In genomic region chr20:19621072-19621471, GRCh38 we compare ENCODE assay signal across 19 cellular contexts.
DNase-seq lines count a peak whose midpoint lies in the region; ATAC-seq and TF ChIP-seq lines count a peak whose summit lies in the region.
"Had no signal": no experiment of that assay in that cellular context is flagged by ENCODE, and none has a peak within 500 bp of the region (broad histone marks: within the 10 kb centered on the region; RNA-seq: fewer than 3 reads in every experiment).

No MANE protein-coding gene starts in this region.

- H3K27me3 Mint-ChIP-seq in stimulated activated naive CD8-positive, alpha-beta T cell treated with anti-CD3 and anti-CD28 coated beads, Interleukin-15, amount 100 ng/mL, for 72 hours: peaks cover 52% of the 10 kb centered on the region

- H3K4me3 ChIP-seq in epithelial cell of esophagus (ENCODE audit: low read length): no peak overlapping the region
- no peak overlapping the region for H3K4me3 ChIP-seq in heart right ventricle
- no peak overlapping the region for H3K4me3 ChIP-seq in left lung
- H3K4me3 ChIP-seq: lower lobe of right lung, MG63 had no signal

- H3K9me3 Mint-ChIP-seq in stimulated activated naive CD8-positive, alpha-beta T cell treated with anti-CD3 and anti-CD28 coated beads, Interleukin-15, amount 100 ng/mL, for 72 hours: peaks cover 11% of the 10 kb centered on the region in 2 donors

- H3K4me3 Mint-ChIP-seq in stimulated activated naive CD8-positive, alpha-beta T cell treated with anti-CD3 and anti-CD28 coated beads, Interleukin-15, amount 100 ng/mL, for 72 hours: no peak overlapping the region
- H3K4me3 Mint-ChIP-seq: activated naive CD8-positive, alpha-beta T cell treated with anti-CD3 and anti-CD28 coated beads, Interleukin-2, amount 10 ng/mL, durations not matched to agents 7 days and 5 days; nephron progenitor cell had no signal

- TF ChIP-seq CTCF in epithelial cell of esophagus (IDR thresholded peaks at IDR 0.05; ENCODE audit: insufficient read depth, low read depth, low read length, missing control alignments) (no peak), heart right ventricle (IDR thresholded peaks at IDR 0.05) (no peak), left lung (IDR thresholded peaks at IDR 0.05) (no peak)

- WGBS in heart right ventricle, 2 donors: 65 to 73% methylated on average over 1 of the region's 1 CpG

- peaks cover 0 to 8% (median 0%) of the 10 kb centered on the region in 9 donors for H3K4me1 ChIP-seq in heart right ventricle
- H3K4me1 ChIP-seq in left lung: no peaks in the 10 kb centered on the region
- H3K4me1 ChIP-seq: lower lobe of right lung had no signal

- H3K9me3 ChIP-seq in heart right ventricle (peaks cover 0 to 8% (median 0%) of the 10 kb centered on the region in 11 donors), left lung (no peaks in the 10 kb centered on the region)
- H3K9me3 ChIP-seq: lower lobe of right lung, MG63 had no signal

- no peak for DNase-seq in stimulated activated naive CD8-positive, alpha-beta T cell treated with anti-CD3 and anti-CD28 coated beads, Interleukin-15, Interleukin-2, amounts not matched to agents 100 U/mL and 50 U/mL, for 24 hours
- DNase-seq in stimulated activated naive CD8-positive, alpha-beta T cell treated with anti-CD3 and anti-CD28 coated beads, Interleukin-15, amount 100 ng/mL, for 72 hours: no peak
- DNase-seq in NCI-H1436 (lab: John Stamatoyannopoulos, UW) (peak; percentile 59), epithelial cell of esophagus (ENCODE audit: low read depth) (peak; percentile 14), GM19240 (ENCODE audit: insufficient read length, low spot score) (no peak), heart right ventricle (no peak), left lung (no peak), AG08395 (ENCODE audit: low spot score) (no peak)
- DNase-seq: activated CD4-positive, alpha-beta T cell treated with anti-CD3 and anti-CD28 coated beads for 48 hours; activated naive CD8-positive, alpha-beta T cell treated with anti-CD3 and anti-CD28 coated beads, Interleukin-2, amount 10 ng/mL, durations not matched to agents 7 days and 5 days; activated T-cell treated with anti-CD3 and anti-CD28 coated beads for 4 hours; AML-193; central memory CD4-positive, alpha-beta T cell; DMS 273 treated with DMSO at 0.1 percent for 48 hours; effector memory CD4-positive, alpha-beta T cell; lower lobe of right lung; MG63; nephron progenitor cell; SHP77 had no signal

- H3K27ac ChIP-seq in heart right ventricle: no peak overlapping the region
- H3K27ac ChIP-seq in left lung: no peak overlapping the region
- H3K27ac ChIP-seq: lower lobe of right lung had no signal

- H3K36me3 ChIP-seq in heart right ventricle (no peaks in the 10 kb centered on the region), left lung (no peaks in the 10 kb centered on the region)
- H3K36me3 ChIP-seq: lower lobe of right lung, MG63 had no signal

- H3K27me3 ChIP-seq in heart right ventricle (peaks cover 0 to 11% (median 0%) of the 10 kb centered on the region in 7 donors), left lung (no peaks in the 10 kb centered on the region)
- H3K27me3 ChIP-seq: MG63 had no signal

- intact Hi-C loops in heart right ventricle (cut with DNase I): no loop called here
- intact Hi-C loops in left lung (cut with DNase I): no loop called here

- no peak overlapping the region for H3K27ac Mint-ChIP-seq in stimulated activated naive CD8-positive, alpha-beta T cell treated with anti-CD3 and anti-CD28 coated beads, Interleukin-15, amount 100 ng/mL, for 72 hours
- H3K27ac Mint-ChIP-seq: activated naive CD8-positive, alpha-beta T cell treated with anti-CD3 and anti-CD28 coated beads, Interleukin-2, amount 10 ng/mL, durations not matched to agents 7 days and 5 days; nephron progenitor cell had no signal

- H3K4me1 Mint-ChIP-seq in stimulated activated naive CD8-positive, alpha-beta T cell treated with anti-CD3 and anti-CD28 coated beads, Interleukin-15, amount 100 ng/mL, for 72 hours: no peaks in the 10 kb centered on the region
- H3K4me1 Mint-ChIP-seq: activated naive CD8-positive, alpha-beta T cell treated with anti-CD3 and anti-CD28 coated beads, Interleukin-2, amount 10 ng/mL, durations not matched to agents 7 days and 5 days; nephron progenitor cell had no signal

- peak; percentile 40 for ATAC-seq in stimulated activated naive CD8-positive, alpha-beta T cell treated with anti-CD3 and anti-CD28 coated beads, Interleukin-15, Interleukin-2, amounts not matched to agents 100 U/mL and 50 U/mL, for 24 hours
- ATAC-seq in stimulated activated naive CD8-positive, alpha-beta T cell treated with anti-CD3 and anti-CD28 coated beads, Interleukin-15, amount 100 ng/mL, for 72 hours: no peak
- ATAC-seq in heart right ventricle (no peak), left lung (no peak)
- ATAC-seq: lower lobe of right lung had no signal

Comparison
In these comparisons a context has a peak if more than half of its experiments do, and no peak if none do; other contexts are left out.
1. DNase-seq: peak in NCI-H1436 (single experiment) and epithelial cell of esophagus (single experiment); none in stimulated activated naive CD8-positive, alpha-beta T cell treated with anti-CD3 and anti-CD28 coated beads, Interleukin-15, Interleukin-2, amounts not matched to agents 100 U/mL and 50 U/mL, for 24 hours (single experiment), stimulated activated naive CD8-positive, alpha-beta T cell treated with anti-CD3 and anti-CD28 coated beads, Interleukin-15, amount 100 ng/mL, for 72 hours (0 of 2), GM19240 (single experiment), heart right ventricle (0 of 2), left lung (0 of 2) and AG08395 (single experiment).